ENCODE assay signal across 16 cellular contexts in the genomic region with DNA sequence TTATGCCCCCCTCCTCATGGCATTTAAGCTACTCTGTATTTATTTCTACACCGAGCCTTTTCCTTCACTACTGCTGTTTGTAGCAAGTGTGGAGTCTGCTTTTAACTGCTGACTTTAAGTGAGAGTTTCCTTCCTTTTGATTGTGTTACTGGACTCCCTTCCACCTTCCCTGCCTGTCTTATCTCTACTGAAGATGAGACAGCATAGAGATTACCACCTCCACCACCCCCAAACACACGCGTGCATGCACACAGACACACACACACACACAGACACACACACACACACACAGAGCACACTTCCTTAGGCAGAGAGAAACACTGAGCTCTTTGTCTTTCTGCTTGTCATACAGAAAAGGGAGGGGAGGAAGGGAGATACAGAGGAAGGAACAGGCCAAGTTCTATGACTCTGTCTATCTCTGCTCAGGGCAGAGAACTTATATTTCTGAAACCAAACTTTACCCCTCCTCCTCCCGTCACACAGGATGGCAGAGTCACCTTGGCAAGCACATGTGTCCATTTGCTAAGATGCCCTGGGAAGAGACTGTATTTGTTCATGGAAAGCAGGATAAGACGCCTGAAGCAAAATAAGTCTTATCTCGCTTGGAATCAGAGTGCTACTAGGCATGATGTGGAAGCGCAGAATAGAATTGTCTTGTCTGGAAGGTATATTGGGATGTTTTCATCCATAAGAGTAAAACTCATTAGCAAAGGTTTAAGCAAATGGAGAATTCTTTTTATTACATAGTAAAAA.
DNase-seq lines count a peak whose midpoint lies in the region; ATAC-seq, FAIRE-seq and TF ChIP-seq lines count a peak whose summit lies in the region.
"Had no signal": no experiment of that assay in that cellular context is flagged by ENCODE, and none has a peak within 500 bp of the region (broad histone marks: within the 10 kb centered on the region; RNA-seq: fewer than 3 reads in every experiment).

No MANE protein-coding gene starts in this region.

- peak overlapping the region; percentile 50 for H3K18ac ChIP-seq in IMR-90 (ENCODE audit: low read depth, low read length)

- H3K4me1 ChIP-seq in IMR-90 (ENCODE audit: control insufficient read depth, insufficient read depth, low read length): peaks cover 4% of the 10 kb centered on the region
- peaks cover 8% of the 10 kb centered on the region for H3K4me1 ChIP-seq in keratinocyte (ENCODE audit: control insufficient read depth, extremely low read depth, insufficient read depth, low read length)
- H3K4me1 ChIP-seq in spleen: peaks cover 0 to 5% (median 0%) of the 10 kb centered on the region in 6 donors
- no peaks in the 10 kb centered on the region for H3K4me1 ChIP-seq in MM.1S (ENCODE audit: low read length)

- H3K56ac ChIP-seq in IMR-90 (ENCODE audit: extremely low read depth, insufficient read depth, low read length): no peak overlapping the region

- in situ Hi-C loops in IMR-90 (cut with MboI; ENCODE audit: low sequenced_read_pairs): no loop called here

- no peak overlapping the region for H3K27ac ChIP-seq in IMR-90 (ENCODE audit: insufficient read depth, low read length)
- H3K27ac ChIP-seq in SK-N-MC: peak overlapping the region; percentile 49; the same call in 1 of the 2 replicates
- H3K27ac ChIP-seq in keratinocyte (ENCODE audit: control insufficient read depth, insufficient read depth, low read length): peak overlapping the region; percentile 25
- H3K27ac ChIP-seq in spleen: peak overlapping the region in 7 of 8 donors; percentile 9 to 60 (median 41)
- no peak overlapping the region for H3K27ac ChIP-seq in MM.1S (ENCODE audit: low read length)
- H3K27ac ChIP-seq: skin epidermis, thoracic aorta had no signal

- no peak for TF ChIP-seq POLR2A in IMR-90 (IDR thresholded peaks at IDR 0.05; ENCODE audit: low read depth, low read length)
- TF ChIP-seq POLR2A in spleen (IDR thresholded peaks at IDR 0.05): no peak

- H3F3A ChIP-seq in MM.1S (ENCODE audit: insufficient read depth, low read length): no peaks in the 10 kb centered on the region

- no peak overlapping the region for H3K4me3 ChIP-seq in IMR-90 (ENCODE audit: insufficient read depth, low read depth, low read length)
- H3K4me3 ChIP-seq in SK-N-MC: no peak overlapping the region
- no peak overlapping the region for H3K4me3 ChIP-seq in keratinocyte (ENCODE audit: control insufficient read depth in 2 of 3, extremely low read depth in 1 of 3, insufficient read depth in 2 of 3, low read depth in 1 of 3, low read length in 3 of 3)
- no peak overlapping the region for H3K4me3 ChIP-seq in spleen
- H3K4me3 ChIP-seq in MM.1S (ENCODE audit: low read length): no peak overlapping the region
- H3K4me3 ChIP-seq: skin epidermis, thoracic aorta had no signal

- peak; percentile 85 for FAIRE-seq in keratinocyte (lab: Jason Lieb, UNC)
- FAIRE-seq: colon had no signal

- no peak overlapping the region for H3K23ac ChIP-seq in IMR-90 (ENCODE audit: low read depth, low read length)

- DNase-seq in IMR-90: peak; percentile 44
- no peak for DNase-seq in SK-N-MC (ENCODE audit: low read depth, low spot score)
- no peak for DNase-seq in keratinocyte (ENCODE audit: low read depth, low spot score)
- no peak for DNase-seq in spleen
- DNase-seq in MM.1S: no peak
- DNase-seq in T-helper 1 cell: no peak
- no peak for DNase-seq in effector CD8-positive, alpha-beta T cell (lab: John Stamatoyannopoulos, UW)
- DNase-seq: activated B cell treated with CpG ODN at 0.5 μM for 24 hours; activated CD8-positive, alpha-beta memory T cell treated with anti-CD3 and anti-CD28 coated beads, Interleukin-2, amount 50 U/mL, for 4 hours; activated naive CD8-positive, alpha-beta T cell treated with anti-CD3 and anti-CD28 coated beads for 36 hours; naive B cell; NCI-H510A; SHP77 had no signal

- CTCF ChIA-PET in IMR-90 (lab: Yijun Ruan, JAX): no interaction called here

- TF ChIP-seq CTCF in IMR-90 (conservative IDR thresholded peaks at IDR 0.05; ENCODE audit: low read depth, low read length) (no peak), keratinocyte (optimal IDR thresholded peaks at IDR 0.05 in 1 of 3, IDR thresholded peaks at IDR 0.05 in 1 of 3, conservative IDR thresholded peaks at IDR 0.05 in 1 of 3; ENCODE audit: extremely low read depth in 1 of 3, insufficient read depth in 2 of 3, low read length in 3 of 3) (no peak), spleen (IDR thresholded peaks at IDR 0.05 in 8 of 11, conservative IDR thresholded peaks at IDR 0.05 in 3 of 11) (no peak), MM.1S (IDR thresholded peaks at IDR 0.05; ENCODE audit: low read length) (no peak)

- H3K9me3 ChIP-seq in IMR-90 (ENCODE audit: control insufficient read depth, insufficient read depth, low read length): no peaks in the 10 kb centered on the region
- H3K9me3 ChIP-seq in SK-N-MC (ENCODE audit: low read depth, low read length): no peaks in the 10 kb centered on the region
- H3K9me3 ChIP-seq in keratinocyte (ENCODE audit: control insufficient read depth, low read depth, low read length): no peaks in the 10 kb centered on the region
- H3K9me3 ChIP-seq in spleen: no peaks in the 10 kb centered on the region
- no peaks in the 10 kb centered on the region for H3K9me3 ChIP-seq in MM.1S (replicated peaks; ENCODE audit: insufficient read depth, low read length)
- H3K9me3 ChIP-seq: thoracic aorta had no signal

- peak overlapping the region; percentile 20; the same call in 1 of the 2 replicates for H3K14ac ChIP-seq in IMR-90 (replicated peaks; ENCODE audit: low read depth, low read length)

- H2AK9ac ChIP-seq in IMR-90 (replicated peaks; ENCODE audit: low read depth, low read length, poor library complexity): peak overlapping the region; percentile 84

- peak overlapping the region; percentile 54 for H2AK5ac ChIP-seq in IMR-90 (ENCODE audit: low read depth, low read length)

- POLR2A ChIA-PET in IMR-90 (lab: Charles Lee; ENCODE audit: unreplicated experiment): interaction anchor here (0.5 kb wide), 1 partner anchor 108 kb away, joined by 5 read pairs; no protein-coding TSS in a partner anchor

- ATAC-seq in IMR-90 (ENCODE audit: low read depth): peak; percentile 72

- H3K79me2 ChIP-seq in keratinocyte (ENCODE audit: control insufficient read depth, insufficient read depth, low read length) (no peaks in the 10 kb centered on the region), MM.1S (ENCODE audit: low read length) (no peaks in the 10 kb centered on the region)

- H4K91ac ChIP-seq in IMR-90 (ENCODE audit: insufficient read depth, low read depth, low read length): no peak overlapping the region

- no peak for TF ChIP-seq RAD21 in IMR-90 (IDR thresholded peaks at IDR 0.05; ENCODE audit: low read length)

- no peaks in the 10 kb centered on the region for H3K79me1 ChIP-seq in IMR-90 (ENCODE audit: low read depth in 1 of 2, low read length in 2 of 2)

- dilution Hi-C loops in IMR-90 (cut with HindIII; ENCODE audit: low sequenced_read_pairs, unreplicated experiment): no loop called here
- dilution Hi-C loops in keratinocyte (cut with MboI; ENCODE audit: extremely low pct_ligation_motif_present, low sequenced_read_pairs): no loop called here

- H3K27me3 ChIP-seq in IMR-90 (ENCODE audit: control insufficient read depth, insufficient read depth, low read length) (no peaks in the 10 kb centered on the region), keratinocyte (ENCODE audit: control insufficient read depth, extremely low read depth, insufficient read depth, low read length) (no peaks in the 10 kb centered on the region), spleen (replicated peaks in 1 of 7) (no peaks in the 10 kb centered on the region), MM.1S (replicated peaks; ENCODE audit: insufficient read depth, low read length) (no peaks in the 10 kb centered on the region)

- 71% methylated on average over 1 of the region's 7 CpGs; no CpG with 5 or more reads in 1 of the 2 experiments for WGBS in IMR-90 (ENCODE audit: extremely low coverage in 2 of 2, insufficient read length in 1 of 2), 2 experiments
- WGBS in spleen, 5 donors: 38 to 50% (median 47%) methylated on average over 7 of the region's 7 CpGs

- no peaks in the 10 kb centered on the region for H3K9me2 ChIP-seq in MM.1S (replicated peaks; ENCODE audit: insufficient read depth, low read length)

- peak overlapping the region; percentile 83 for H2BK120ac ChIP-seq in IMR-90 (ENCODE audit: low read depth, low read length)

- peak overlapping the region; percentile 59 for H2BK5ac ChIP-seq in IMR-90 (ENCODE audit: low read depth, low read length, poor library complexity, severe bottlenecking)

- H3K9me1 ChIP-seq in IMR-90 (ENCODE audit: insufficient read depth, low read length) (peaks cover 4% of the 10 kb centered on the region), keratinocyte (ENCODE audit: control insufficient read depth, extremely low read depth, insufficient read depth, low read length) (no peaks in the 10 kb centered on the region)

- peak overlapping the region; percentile 18 for H4K5ac ChIP-seq in IMR-90 (ENCODE audit: low read depth, low read length)

- H3K4ac ChIP-seq in IMR-90 (ENCODE audit: low read depth, low read length): peak overlapping the region; percentile 54

- no peaks in the 10 kb centered on the region for H4K20me1 ChIP-seq in IMR-90 (ENCODE audit: insufficient read depth, low read length)
- no peaks in the 10 kb centered on the region for H4K20me1 ChIP-seq in keratinocyte (ENCODE audit: control insufficient read depth, extremely low read depth, insufficient read depth, low read length)
- H4K20me1 ChIP-seq in MM.1S (ENCODE audit: insufficient read depth, low read length): no peaks in the 10 kb centered on the region

- no TSS peak for BruUV-seq in IMR-90 (replicated peaks; lab: Mats Ljungman, UMichigan)

- H2BK15ac ChIP-seq in IMR-90 (ENCODE audit: low read depth, low read length): peak overlapping the region; percentile 45; the same call in 2 of the 3 replicates

- H4K8ac ChIP-seq in IMR-90 (ENCODE audit: low read depth in 2 of 2, low read length in 2 of 2): peak overlapping the region; percentile 42 to 82; a peak in 3 of 4 replicates

- H3K9ac ChIP-seq in IMR-90 (ENCODE audit: low read depth, low read length): no peak overlapping the region; the same call in 1 of the 2 replicates
- H3K9ac ChIP-seq in SK-N-MC (ENCODE audit: insufficient read length): no peak overlapping the region
- H3K9ac ChIP-seq in keratinocyte (ENCODE audit: control insufficient read depth, extremely low read depth, insufficient read depth, low read length): peak overlapping the region; percentile 31
- no peak overlapping the region for H3K9ac ChIP-seq in MM.1S (ENCODE audit: low read length)

- H2AFZ ChIP-seq in IMR-90 (replicated peaks; ENCODE audit: low read length, poor library complexity) (peak overlapping the region; percentile 84), keratinocyte (ENCODE audit: control insufficient read depth, low read length) (peak overlapping the region; percentile 93), MM.1S (ENCODE audit: low read length) (no peak overlapping the region)

- H2BK20ac ChIP-seq in IMR-90 (ENCODE audit: low read depth, low read length): peak overlapping the region; percentile 53

- no peaks in the 10 kb centered on the region for H3K36me3 ChIP-seq in IMR-90 (ENCODE audit: control insufficient read depth, insufficient read depth, low read length)
- H3K36me3 ChIP-seq in SK-N-MC (ENCODE audit: insufficient read depth, low read length): no peaks in the 10 kb centered on the region
- no peaks in the 10 kb centered on the region for H3K36me3 ChIP-seq in keratinocyte (ENCODE audit: control insufficient read depth in 2 of 2, extremely low read depth in 1 of 2, insufficient read depth in 2 of 2, low read length in 2 of 2)
- no peaks in the 10 kb centered on the region for H3K36me3 ChIP-seq in spleen
- H3K36me3 ChIP-seq in MM.1S (replicated peaks; ENCODE audit: insufficient read depth, low read length): no peaks in the 10 kb centered on the region
- H3K36me3 ChIP-seq: thoracic aorta had no signal

- intact Hi-C loops in IMR-90 (cut with micrococcal nuclease) (no loop called here), spleen (cut with DNase I; ENCODE audit: low total_unique reads) (no loop called here)

- H3K4me2 ChIP-seq in IMR-90 (ENCODE audit: low read depth, low read length): peak overlapping the region; percentile 23
- peak overlapping the region; percentile 35 for H3K4me2 ChIP-seq in keratinocyte (ENCODE audit: control insufficient read depth, extremely low read depth, insufficient read depth, low read depth, low read length)
- no peak overlapping the region for H3K4me2 ChIP-seq in MM.1S (ENCODE audit: low read depth, low read length)

Comparison
In these comparisons a context has a peak if more than half of its experiments do, and no peak if none do; other contexts are left out.
1. H3K27ac ChIP-seq: peak in SK-N-MC (single experiment), keratinocyte (single experiment) and spleen (7 of 8); none in IMR-90 (single experiment) and MM.1S (single experiment).